ENCODE assay signal across 16 cellular contexts in genomic region chr1:25494952-25495351, GRCh38.
"Had no signal": no experiment of that assay in that cellular context is flagged by ENCODE, and none has a peak within 500 bp of the region (broad histone marks: within the 10 kb centered on the region; RNA-seq: fewer than 3 reads in every experiment).

No MANE protein-coding gene starts in this region.

- ATAC-seq: activated T-cell treated with anti-CD3 and anti-CD28 coated beads, Interleukin-2, amount 50 U/mL, for 72 hours; effector memory CD8-positive, alpha-beta T cell; natural killer cell treated with Interleukin-12 subunit alpha and Interleukin-12 subunit beta and Interleukin-15 and Interleukin-18, amount 100 ng/mL, for 72 hours had no signal

- H3K4me1 Mint-ChIP-seq: immature natural killer cell had no signal

- H3K9me3 Mint-ChIP-seq: activated naive CD8-positive, alpha-beta T cell treated with anti-CD3 and anti-CD28 coated beads, Interleukin-2, amount 10 ng/mL, durations not matched to agents 7 days and 5 days; activated T-cell treated with anti-CD3 and anti-CD28 coated beads, Interleukin-2, amount 50 U/mL, for 72 hours; effector memory CD8-positive, alpha-beta T cell; immature natural killer cell; natural killer cell treated with Interleukin-12 subunit alpha and Interleukin-12 subunit beta and Interleukin-15 and Interleukin-18, amount 100 ng/mL, for 72 hours had no signal

- H3K27me3 Mint-ChIP-seq: activated naive CD8-positive, alpha-beta T cell treated with anti-CD3 and anti-CD28 coated beads, Interleukin-2, amount 10 ng/mL, durations not matched to agents 7 days and 5 days; effector memory CD8-positive, alpha-beta T cell; natural killer cell treated with Interleukin-12 subunit alpha and Interleukin-12 subunit beta and Interleukin-15 and Interleukin-18, amount 100 ng/mL, for 72 hours had no signal

- DNase-seq: activated CD4-positive, alpha-beta T cell treated with anti-CD3 and anti-CD28 coated beads, Interleukin-2, amount 50 U/mL, for 1 hour; activated CD4-positive, CD25-positive, alpha-beta regulatory T cell treated with anti-CD3 and anti-CD28 coated beads, Interleukin-2, amount 50 U/mL, for 72 hours; activated CD8-positive, alpha-beta memory T cell treated with anti-CD3 and anti-CD28 coated beads, Interleukin-2, amount 50 U/mL, for 4 hours; activated gamma-delta T cell; activated naive CD8-positive, alpha-beta T cell treated with anti-CD3 and anti-CD28 coated beads, Interleukin-2, amount 10 ng/mL, durations not matched to agents 7 days and 5 days; activated T-cell treated with anti-CD3 and anti-CD28 coated beads, Interleukin-2, amount 50 U/mL, for 72 hours; amygdala; effector memory CD8-positive, alpha-beta T cell; immature natural killer cell; nucleus accumbens; SK-N-SH; stimulated activated CD4-positive, alpha-beta T cell treated with anti-CD3 and anti-CD28 coated beads, Interleukin-15, amount 100 ng/mL, for 24 hours; stimulated activated CD4-positive, alpha-beta T cell treated with anti-CD3 and anti-CD28 coated beads, Interleukin-4, amount 100 ng/mL, for 1 hour; stomach; T-helper 1 cell had no signal

- H3K27ac Mint-ChIP-seq: activated T-cell treated with anti-CD3 and anti-CD28 coated beads, Interleukin-2, amount 50 U/mL, for 72 hours; natural killer cell treated with Interleukin-12 subunit alpha and Interleukin-12 subunit beta and Interleukin-15 and Interleukin-18, amount 100 ng/mL, for 72 hours had no signal

- H3K4me3 Mint-ChIP-seq: activated naive CD8-positive, alpha-beta T cell treated with anti-CD3 and anti-CD28 coated beads, Interleukin-2, amount 10 ng/mL, durations not matched to agents 7 days and 5 days; activated T-cell treated with anti-CD3 and anti-CD28 coated beads, Interleukin-2, amount 50 U/mL, for 72 hours; effector memory CD8-positive, alpha-beta T cell; immature natural killer cell; natural killer cell treated with Interleukin-12 subunit alpha and Interleukin-12 subunit beta and Interleukin-15 and Interleukin-18, amount 100 ng/mL, for 72 hours had no signal
